Comparison of ENCODE assay signal across 10 cellular contexts in the genomic region with DNA sequence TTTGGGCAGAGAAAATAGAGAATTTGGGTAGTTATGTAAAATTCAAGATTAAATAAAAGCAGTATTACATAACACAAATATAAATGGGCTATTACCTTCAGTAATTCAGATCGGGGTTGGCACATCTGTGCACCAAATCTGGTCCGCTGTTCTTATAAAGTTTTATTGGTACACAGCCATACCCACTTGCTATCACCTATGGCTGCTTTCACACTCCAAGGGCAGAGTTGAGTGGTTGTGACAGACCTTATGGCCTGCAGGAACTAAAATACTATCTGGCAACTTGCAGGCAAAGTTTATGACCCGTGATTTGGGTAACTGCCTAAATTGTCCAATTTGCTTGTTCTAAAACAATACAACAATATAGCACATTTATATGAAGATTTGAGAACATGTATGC.
"Had no signal": no experiment of that assay in that cellular context is flagged by ENCODE, and none has a peak within 500 bp of the region (broad histone marks: within the 10 kb centered on the region; RNA-seq: fewer than 3 reads in every experiment).

No MANE protein-coding gene starts in this region.

- H3K27ac Mint-ChIP-seq: HFFc6, IgD-negative memory B cell had no signal

- H2AFZ ChIP-seq: GM23248 had no signal

- H3K4me3 Mint-ChIP-seq: HFFc6, IgD-negative memory B cell had no signal

- H3K9me3 ChIP-seq: HAP-1 had no signal

- H3K27ac ChIP-seq: GM23248, HL-60, KMS-11 had no signal

- ATAC-seq: HCT116, HepG2 had no signal

- H3K4me2 ChIP-seq: KMS-11 had no signal

- H3K4me1 Mint-ChIP-seq: IgD-negative memory B cell had no signal

- H3K36me3 ChIP-seq: HAP-1 had no signal

- DNase-seq: GM23248, GOT3, H7, HFFc6 had no signal

- H3K4me3 ChIP-seq: GM23248, HAP-1 had no signal

- H3K9me3 Mint-ChIP-seq: HFFc6 had no signal

- H3K36me3 Mint-ChIP-seq: IgD-negative memory B cell had no signal

- H3K4me1 ChIP-seq: HAP-1 had no signal
